ENCODE assay signal across 11 cellular contexts in genomic region chr15:83871808-83872559, GRCh38.
DNase-seq lines count a peak whose midpoint lies in the region; ATAC-seq, FAIRE-seq and TF ChIP-seq lines count a peak whose summit lies in the region.
"Had no signal": no experiment of that assay in that cellular context is flagged by ENCODE, and none has a peak within 500 bp of the region (broad histone marks: within the 10 kb centered on the region; RNA-seq: fewer than 3 reads in every experiment).

No MANE protein-coding gene starts in this region.

- H3K4me3 ChIP-seq in mammary epithelial cell (replicated peaks in 1 of 3; ENCODE audit: insufficient read depth in 1 of 3, low read depth in 2 of 3, low read length in 3 of 3) (no peak overlapping the region), pancreas (no peak overlapping the region)
- H3K4me3 ChIP-seq: cardiac muscle cell, lower lobe of right lung had no signal

- CTCF ChIA-PET in mammary epithelial cell (lab: Charles Lee; ENCODE audit: low non-redundant PET), result no interaction called here

- dilution Hi-C loops in mammary epithelial cell (cut with HindIII; ENCODE audit: low sequenced_read_pairs), result no loop called here

- no peaks in the 10 kb centered on the region for H3K9me3 ChIP-seq in mammary epithelial cell (replicated peaks; ENCODE audit: insufficient read depth, low read length)
- no peaks in the 10 kb centered on the region for H3K9me3 ChIP-seq in pancreas
- H3K9me3 ChIP-seq: lower lobe of right lung had no signal

- peak overlapping the region; percentile 49 for H2AFZ ChIP-seq in mammary epithelial cell (ENCODE audit: low read depth, low read length)

- ATAC-seq in GM18511 (IDR thresholded peaks at IDR 0.05; ENCODE audit: unreplicated experiment), result peak; percentile 92
- ATAC-seq in HG02938 (IDR thresholded peaks at IDR 0.05; ENCODE audit: unreplicated experiment), result peak; percentile 58
- ATAC-seq in pancreas, result peak; percentile 85 to 95 (median 93)
- ATAC-seq in GM21381 (IDR thresholded peaks at IDR 0.05; ENCODE audit: unreplicated experiment), result no peak
- ATAC-seq in HG02678 (IDR thresholded peaks at IDR 0.05; ENCODE audit: unreplicated experiment), result no peak
- ATAC-seq: lower lobe of right lung had no signal

- H3K9ac ChIP-seq in mammary epithelial cell (ENCODE audit: insufficient read depth, low read length), result no peak overlapping the region

- H4K20me1 ChIP-seq in mammary epithelial cell (ENCODE audit: insufficient read depth, low read length), result no peaks in the 10 kb centered on the region

- TF ChIP-seq CTCF in mammary epithelial cell (conservative IDR thresholded peaks at IDR 0.05 in 1 of 2, IDR thresholded peaks at IDR 0.05 in 1 of 2; ENCODE audit: extremely low read depth in 1 of 2, insufficient read depth in 1 of 2, low read depth in 1 of 2, low read length in 2 of 2), result no peak
- no peak for TF ChIP-seq CTCF in pancreas (IDR thresholded peaks at IDR 0.05)

- intact Hi-C loops in mammary epithelial cell (cut with micrococcal nuclease), result no loop called here
- intact Hi-C loops in pancreas (cut with DNase I), result no loop called here

- no peak for FAIRE-seq in pancreas (lab: Jason Lieb, UNC)
- FAIRE-seq: GM18507 had no signal

- H3K27ac ChIP-seq in mammary epithelial cell (ENCODE audit: insufficient read depth, low read depth, low read length), result no peak overlapping the region
- H3K27ac ChIP-seq in pancreas, result no peak overlapping the region
- H3K27ac ChIP-seq: cardiac muscle cell, lower lobe of right lung had no signal

- H3K4me2 ChIP-seq in mammary epithelial cell (ENCODE audit: insufficient read depth, low read depth, low read length), result no peak overlapping the region

- DNase-seq in mammary epithelial cell, result peak; percentile 74
- peak in 2 of 6 donors; percentile 18 to 37 for DNase-seq in pancreas
- DNase-seq in SW 1271 (lab: John Stamatoyannopoulos, UW), result no peak
- DNase-seq in DMS79 (lab: John Stamatoyannopoulos, UW), result no peak
- DNase-seq: lower lobe of right lung had no signal

- no peaks in the 10 kb centered on the region for H3K36me3 ChIP-seq in mammary epithelial cell (ENCODE audit: insufficient read depth, low read length)
- no peaks in the 10 kb centered on the region for H3K36me3 ChIP-seq in pancreas
- H3K36me3 ChIP-seq: cardiac muscle cell, lower lobe of right lung had no signal

- in situ Hi-C loops in mammary epithelial cell (cut with MboI; ENCODE audit: low sequenced_read_pairs in 2 of 2), result no loop called here

- H3K27me3 ChIP-seq in mammary epithelial cell (ENCODE audit: insufficient read depth, low read length) (no peaks in the 10 kb centered on the region), pancreas (no peaks in the 10 kb centered on the region)
- H3K27me3 ChIP-seq: cardiac muscle cell had no signal

- H3K4me1 ChIP-seq in mammary epithelial cell (ENCODE audit: insufficient read depth, low read length), result peaks cover 19% of the 10 kb centered on the region
- H3K4me1 ChIP-seq in pancreas, result no peaks in the 10 kb centered on the region
- H3K4me1 ChIP-seq: lower lobe of right lung had no signal

- H3K79me2 ChIP-seq in mammary epithelial cell (ENCODE audit: insufficient read depth, low read length), result no peaks in the 10 kb centered on the region

- no TSS peak for BruUV-seq in mammary epithelial cell (replicated peaks; lab: Mats Ljungman, UMichigan)

- 58% methylated on average over 7 of the region's 7 CpGs for WGBS in mammary epithelial cell (ENCODE audit: low coverage, missing lambda C conversion rate)
- WGBS in pancreas, 2 donors, result 51 to 53% methylated on average over 7 of the region's 7 CpGs

Comparison
In these comparisons a context has a peak if more than half of its experiments do, and no peak if none do; other contexts are left out.
1. ATAC-seq: peak in GM18511 (single experiment), HG02938 (single experiment) and pancreas (4 of 4); none in GM21381 (single experiment) and HG02678 (single experiment).